ENCODE assay signal across 8 cellular contexts in genomic region chr4:25233737-25234389, GRCh38. TPM values are rescaled to one million over a fixed set of nuclear protein-coding genes. Genes with fewer than 3 reads are reported as not detected.
DNase-seq lines count a peak whose midpoint lies in the region; TF ChIP-seq lines count a peak whose summit lies in the region.

PI4K2B (plus strand) TSS chr4:25234033; CDS start chr4:25234164, 131 bp downstream.

- H3K27me3 Mint-ChIP-seq in H9 (ENCODE audit: low read depth) (peaks cover 22% of the 10 kb centered on the region), neural crest cell (ENCODE audit: low read depth) (no peaks in the 10 kb centered on the region)

- no peak within 1 kb of the TSS for H3T11ph ChIP-seq in H9 (ENCODE audit: low read length)

- WGBS in H9 (ENCODE audit: extremely low coverage, insufficient read length, low lambda C conversion rate), result no CpG with 5 or more reads among the region's 72 CpGs

- H3K4me1 ChIP-seq in H9 (ENCODE audit: insufficient read depth, low read length), result no peaks in the 10 kb centered on the region

- no peaks in the 10 kb centered on the region for H4K20me1 ChIP-seq in H9 (ENCODE audit: control insufficient read depth, insufficient read depth, insufficient read length)

- no peak within 1 kb of the TSS for H3K27ac ChIP-seq in H9 (ENCODE audit: insufficient read length, low read depth, low read length)

- H2BK5ac ChIP-seq in H9 (ENCODE audit: insufficient read length, low read length), result no peak within 1 kb of the TSS

- H3K79me2 ChIP-seq in H9 (ENCODE audit: insufficient read depth, low read length), result no peaks in the 10 kb centered on the region

- DNase-seq in ELR (ENCODE audit: low read depth) (peak; percentile 88), H9 (peak; percentile 91), MG63 (peak; percentile 81), SHP77 treated with DMSO at 0.1 percent for 48 hours (lab: John Stamatoyannopoulos, UW) (peak; percentile 30), fibroblast of the conjunctiva (ENCODE audit: low read depth) (peak; percentile 59), neural crest cell (ENCODE audit: low read depth, low spot score) (peak; percentile 76), stromal cell of bone marrow (ENCODE audit: low read depth) (peak; percentile 63)
- DNase-seq in activated effector memory CD4-positive, alpha-beta T cell treated with anti-CD3 and anti-CD28 coated beads, Interleukin-2, amount 50 U/mL, for 16 hours, result peak; percentile 98

- H3K4me2 ChIP-seq in H9 (ENCODE audit: insufficient read depth, insufficient read length, low read length), result peak within 1 kb of the TSS; percentile 89

- H3K27ac Mint-ChIP-seq in H9 (no peak within 1 kb of the TSS), neural crest cell (ENCODE audit: unreplicated experiment) (no peak within 1 kb of the TSS)

- no peak within 1 kb of the TSS for H2AFZ ChIP-seq in H9 (ENCODE audit: low read length)

- H3K56ac ChIP-seq in H9 (ENCODE audit: insufficient read length, low read depth, low read length), result no peak within 1 kb of the TSS

- H3K9ac ChIP-seq in H9 (ENCODE audit: extremely low read depth, insufficient read length, low read length), result peak within 1 kb of the TSS; percentile 72

- H3K4me3 Mint-ChIP-seq in H9, result peak within 1 kb of the TSS; percentile 80 to 88
- peak within 1 kb of the TSS; percentile 90 for H3K4me3 Mint-ChIP-seq in neural crest cell

- H3K23ac ChIP-seq in H9 (ENCODE audit: insufficient read length, low read depth, low read length), result no peak within 1 kb of the TSS

- H2BK15ac ChIP-seq in H9 (ENCODE audit: low read depth, low read length), result no peak within 1 kb of the TSS

- peak within 1 kb of the TSS; percentile 22 for H3K18ac ChIP-seq in H9 (ENCODE audit: insufficient read length, low read depth, low read length)

- H3K36me3 ChIP-seq in MG63, result no peaks in the 10 kb centered on the region

- H2BK120ac ChIP-seq in H9 (ENCODE audit: low read depth, low read length, poor library complexity, severe bottlenecking), result no peak within 1 kb of the TSS

- H2AK5ac ChIP-seq in H9 (ENCODE audit: insufficient read length, low read length), result no peak within 1 kb of the TSS

- no peak within 1 kb of the TSS for H4K91ac ChIP-seq in H9 (ENCODE audit: insufficient read length, low read depth, low read length)

- peak within 1 kb of the TSS; percentile 36 for H3K14ac ChIP-seq in H9 (ENCODE audit: insufficient read depth, low read length)

- H4K5ac ChIP-seq in H9 (ENCODE audit: insufficient read length, low read depth, low read length), result no peak within 1 kb of the TSS

- peaks cover 5% of the 10 kb centered on the region for H3K23me2 ChIP-seq in H9 (ENCODE audit: insufficient read length, low read depth, low read length, poor library complexity, severe bottlenecking)

- H3K9me3 Mint-ChIP-seq in H9, result peaks cover 36 to 37% of the 10 kb centered on the region in 2 experiments
- peaks cover 21% of the 10 kb centered on the region for H3K9me3 Mint-ChIP-seq in neural crest cell

- H3K27me3 ChIP-seq in H9 (ENCODE audit: insufficient read depth, low read length), result no peaks in the 10 kb centered on the region
- H3K27me3 ChIP-seq in MG63, result no peaks in the 10 kb centered on the region

- H3K4ac ChIP-seq in H9 (ENCODE audit: low read depth, low read length), result no peak within 1 kb of the TSS

- H3K9me3 ChIP-seq in H9 (ENCODE audit: control insufficient read depth, low read depth, low read length), result no peaks in the 10 kb centered on the region
- H3K9me3 ChIP-seq in MG63, result peaks cover 5% of the 10 kb centered on the region; the same call in 1 of the 2 replicates

- H3K36me3 Mint-ChIP-seq in H9 (ENCODE audit: insufficient read depth in 1 of 3, low read depth in 3 of 3) (peaks cover 15 to 51% (median 15%) of the 10 kb centered on the region in 3 experiments), neural crest cell (ENCODE audit: low read depth) (peaks cover 33% of the 10 kb centered on the region)

- no peaks in the 10 kb centered on the region for H3K79me1 ChIP-seq in H9 (ENCODE audit: insufficient read depth, low read depth, low read length, poor library complexity, severe bottlenecking)

- H3K4me1 Mint-ChIP-seq in H9, result peaks cover 8 to 11% of the 10 kb centered on the region in 2 experiments
- H3K4me1 Mint-ChIP-seq in neural crest cell, result peaks cover 9% of the 10 kb centered on the region

- H4K8ac ChIP-seq in H9 (replicated peaks; ENCODE audit: insufficient read length, low read depth, low read length), result no peak within 1 kb of the TSS

- H2BK12ac ChIP-seq in H9 (ENCODE audit: insufficient read length, low read depth, low read length), result no peak within 1 kb of the TSS

- H2BK20ac ChIP-seq in H9 (ENCODE audit: low read depth, low read length, poor library complexity, severe bottlenecking), result no peak within 1 kb of the TSS

- H3K4me3 ChIP-seq in MG63, result peak within 1 kb of the TSS; percentile 79

- TF ChIP-seq CTCF in H9 (conservative IDR thresholded peaks at IDR 0.05), result no peak
- TF ChIP-seq CTCF in neural crest cell (conservative IDR thresholded peaks at IDR 0.05), result peak; percentile 19

RNA-seq across cellular contexts. Expression of gene PI4K2B, which starts in this region (rescaled TPM):
- total RNA-seq in H9 (2021), result 10.3 and 10.5 TPM in 2 replicates
- total RNA-seq in MG63 (2014; rRNA removed; shearing (Covaris generic); ENCODE audit: low replicate concordance), result 22.2 and 43.3 TPM in 2 replicates
- 10.7 and 11.6 TPM in 2 replicates for total RNA-seq in neural crest cell

Comparison
In these comparisons a context has a peak if more than half of its experiments do, and no peak if none do; other contexts are left out.
1. DNase-seq: peak in every context shown above with its lines; median percentile 98 in activated effector memory CD4-positive, alpha-beta T cell treated with anti-CD3 and anti-CD28 coated beads, Interleukin-2, amount 50 U/mL, for 16 hours; 91 in H9; 88 in ELR; 81 in MG63; 76 in neural crest cell; 63 in stromal cell of bone marrow; 59 in fibroblast of the conjunctiva; 30 in SHP77 treated with DMSO at 0.1 percent for 48 hours.